ENCODE assay signal across 8 cellular contexts in the genomic region with DNA sequence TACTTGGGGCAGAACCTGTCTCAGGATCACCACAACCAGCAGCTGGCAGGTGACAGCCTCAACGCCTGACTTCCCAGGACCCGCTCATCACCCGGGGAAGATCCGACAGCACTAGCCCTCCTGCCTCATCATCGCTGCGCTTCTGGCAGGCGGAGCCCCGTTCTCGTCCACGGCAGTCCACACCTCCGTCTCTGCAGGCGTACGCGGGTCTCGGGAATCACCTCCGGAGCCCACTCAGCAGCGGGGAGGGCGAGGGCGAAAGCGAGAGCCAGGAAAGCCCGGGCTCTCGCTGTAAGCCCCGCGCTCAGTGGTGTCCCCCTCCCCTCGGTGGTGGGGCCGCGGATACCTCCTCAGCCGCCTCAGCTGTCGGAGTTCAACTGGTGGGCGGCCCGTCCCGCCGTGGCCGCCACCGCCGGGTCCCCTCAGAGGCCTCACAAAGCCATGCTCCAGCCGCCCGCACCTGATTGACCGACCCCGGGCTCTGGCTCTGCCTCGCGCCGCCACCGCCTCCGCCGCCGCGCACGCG. TPM values are rescaled to one million over a fixed set of nuclear protein-coding genes. Genes with fewer than 3 reads are reported as not detected.
DNase-seq lines count a peak whose midpoint lies in the region; ATAC-seq and TF ChIP-seq lines count a peak whose summit lies in the region.

No MANE protein-coding gene starts in this region.

- no peaks in the 10 kb centered on the region for H3K9me3 ChIP-seq in CD4-positive, CD25-positive, alpha-beta regulatory T cell (ENCODE audit: control insufficient read depth in 2 of 2, low read length in 2 of 2)

- H3K36me3 Mint-ChIP-seq in CD4-positive, CD25-positive, alpha-beta regulatory T cell, result no peaks in the 10 kb centered on the region

- H3K27ac ChIP-seq in CD4-positive, CD25-positive, alpha-beta regulatory T cell (ENCODE audit: insufficient read depth, low read length, poor library complexity, severe bottlenecking), result peak overlapping the region; percentile 67

- TF ChIP-seq CTCF in epithelial cell of esophagus (IDR thresholded peaks at IDR 0.05; ENCODE audit: insufficient read depth, low read depth, low read length, missing control alignments) (no peak), omental fat pad (IDR thresholded peaks at IDR 0.05) (no peak)

- H3K4me3 ChIP-seq in CD4-positive, CD25-positive, alpha-beta regulatory T cell (ENCODE audit: low read depth, low read length), result peak overlapping the region; percentile 74
- peak overlapping the region; percentile 23 for H3K4me3 ChIP-seq in epithelial cell of esophagus (ENCODE audit: low read length)

- H3K27me3 ChIP-seq in CD4-positive, CD25-positive, alpha-beta regulatory T cell (ENCODE audit: control insufficient read depth, insufficient read depth, low read length), result no peaks in the 10 kb centered on the region

- peak overlapping the region; percentile 88 to 94 (median 91) for H3K4me3 Mint-ChIP-seq in CD4-positive, CD25-positive, alpha-beta regulatory T cell

- H3K36me3 ChIP-seq in CD4-positive, CD25-positive, alpha-beta regulatory T cell (ENCODE audit: control insufficient read depth, insufficient read depth, low read length), result no peaks in the 10 kb centered on the region

- peaks cover 15 to 31% (median 22%) of the 10 kb centered on the region in 4 donors for H3K4me1 Mint-ChIP-seq in CD4-positive, CD25-positive, alpha-beta regulatory T cell

- peak overlapping the region in 2 of 3 donors; percentile 17 to 78 for H3K27ac Mint-ChIP-seq in CD4-positive, CD25-positive, alpha-beta regulatory T cell

- no peaks in the 10 kb centered on the region for H3K9me3 Mint-ChIP-seq in CD4-positive, CD25-positive, alpha-beta regulatory T cell

- peaks cover 23% of the 10 kb centered on the region for H3K4me1 ChIP-seq in CD4-positive, CD25-positive, alpha-beta regulatory T cell (ENCODE audit: control insufficient read depth, insufficient read depth, low read length, poor library complexity, severe bottlenecking)

- ATAC-seq in CD4-positive, CD25-positive, alpha-beta regulatory T cell (ENCODE audit: low read depth in 2 of 2), result peak; percentile 17 to 33
- peak; percentile 18 for ATAC-seq in GM19395 (IDR thresholded peaks at IDR 0.05; ENCODE audit: unreplicated experiment)
- peak; percentile 31 for ATAC-seq in HG03457 (IDR thresholded peaks at IDR 0.05; ENCODE audit: unreplicated experiment)
- peak; percentile 30 for ATAC-seq in omental fat pad (ENCODE audit: low FRiP score)

- DNase-seq in CD4-positive, CD25-positive, alpha-beta regulatory T cell, result peak in 2 of 3 donors; percentile 16 to 40
- DNase-seq in activated CD4-positive, alpha-beta T cell treated with anti-CD3 and anti-CD28 coated beads for 4 hours, result peak; percentile 14 to 21
- DNase-seq in epithelial cell of esophagus (ENCODE audit: low read depth) (no peak), omental fat pad (ENCODE audit: low spot score) (no peak), RKO (ENCODE audit: low spot score) (no peak), glomerular visceral epithelial cell (ENCODE audit: extremely low spot score) (no peak)

- no peaks in the 10 kb centered on the region for H3K27me3 Mint-ChIP-seq in CD4-positive, CD25-positive, alpha-beta regulatory T cell

RNA-seq across cellular contexts. Expression of gene CNKSR2, which starts 0.5 kb away (rescaled TPM):
- 14.7 TPM for total RNA-seq in CD4-positive, CD25-positive, alpha-beta regulatory T cell
- polyA plus RNA-seq in CD4-positive, CD25-positive, alpha-beta regulatory T cell, result 1 to 10 TPM; 6.6 to 8.0 (median 7.6) TPM
- 1 to 10 TPM; 4.8 to 9.5 (median 7.6) TPM for total RNA-seq in omental fat pad

Comparison
In these comparisons a context has a peak if more than half of its experiments do, and no peak if none do; other contexts are left out.
1. DNase-seq: peak in CD4-positive, CD25-positive, alpha-beta regulatory T cell (2 of 3) and activated CD4-positive, alpha-beta T cell treated with anti-CD3 and anti-CD28 coated beads for 4 hours (2 of 2); none in epithelial cell of esophagus (single experiment), omental fat pad (single experiment), RKO (single experiment) and glomerular visceral epithelial cell (single experiment).
2. Peak in every context shown above with its lines, with median percentiles within 50 percentile points of each other: ATAC-seq.